ENCODE assay signal across 13 cellular contexts in genomic region chr2:190529486-190530104, GRCh38. TPM values are rescaled to one million over a fixed set of nuclear protein-coding genes. Genes with fewer than 3 reads are reported as not detected.
DNase-seq lines count a peak whose midpoint lies in the region; ATAC-seq, FAIRE-seq and TF ChIP-seq lines count a peak whose summit lies in the region.
"Had no signal": no experiment of that assay in that cellular context is flagged by ENCODE, and none has a peak within 500 bp of the region (broad histone marks: within the 10 kb centered on the region; RNA-seq: fewer than 3 reads in every experiment).

No MANE protein-coding gene starts in this region.

- peaks cover 70% of the 10 kb centered on the region for H3K4me1 Mint-ChIP-seq in activated T-cell treated with anti-CD3 and anti-CD28 coated beads, Interleukin-2, amount 50 U/mL, for 72 hours (ENCODE audit: low read depth)
- H3K4me1 Mint-ChIP-seq in activated T-cell treated with anti-CD3 and anti-CD28 coated beads, Interleukin-2, amount 50 U/mL, for 4 hours (ENCODE audit: low read depth), result peaks cover 77% of the 10 kb centered on the region

- no peaks in the 10 kb centered on the region for H3K36me3 ChIP-seq in GM12878 (ENCODE audit: control insufficient read depth in 2 of 2, insufficient read depth in 2 of 2, low read length in 1 of 2)
- H3K36me3 ChIP-seq in osteoblast (ENCODE audit: insufficient read depth, low read length), result no peaks in the 10 kb centered on the region

- WGBS in GM12878 (ENCODE audit: insufficient coverage, insufficient replicate concordance, low lambda C conversion rate, missing lambda C conversion rate), result 47% methylated on average over 1 of the region's 1 CpG

- RAD21 ChIA-PET in GM12878 (lab: Charles Lee; ENCODE audit: unreplicated experiment), result interaction anchor here (1.2 to 5.8 kb wide), 6 partner anchors 13 to 151 kb away, joined by 3 to 36 read pairs (median 4); no protein-coding TSS in a partner anchor

- CTCF ChIA-PET in GM12878 (lab: Yijun Ruan, JAX), result interaction anchor here (0.6 to 3.2 kb wide), 8 partner anchors 9 to 189 kb away, joined by 3 to 19 read pairs (median 4); no protein-coding TSS in a partner anchor

- H3K9me3 ChIP-seq in GM12878 (replicated peaks; ENCODE audit: control insufficient read depth, insufficient read depth, low read length) (no peaks in the 10 kb centered on the region), osteoblast (ENCODE audit: low read depth, low read length) (no peaks in the 10 kb centered on the region)

- TF ChIP-seq CTCF in HL-60 (IDR thresholded peaks at IDR 0.05; ENCODE audit: insufficient read depth, low read length) (no peak), GM12878 (IDR thresholded peaks at IDR 0.05 in 2 of 3, conservative IDR thresholded peaks at IDR 0.05 in 1 of 3; ENCODE audit: control insufficient read depth in 2 of 3, extremely low read depth in 1 of 3, insufficient read depth in 1 of 3, low read depth in 3 of 3, low read length in 3 of 3) (no peak), osteoblast (IDR thresholded peaks at IDR 0.05; ENCODE audit: extremely low read depth, low read depth, low read length) (no peak)

- no peaks in the 10 kb centered on the region for H3K27me3 Mint-ChIP-seq in activated T-cell treated with anti-CD3 and anti-CD28 coated beads, Interleukin-2, amount 50 U/mL, for 72 hours (ENCODE audit: low read depth)
- no peaks in the 10 kb centered on the region for H3K27me3 Mint-ChIP-seq in activated T-cell treated with anti-CD3 and anti-CD28 coated beads, Interleukin-2, amount 50 U/mL, for 4 hours (ENCODE audit: low read depth)
- H3K27me3 Mint-ChIP-seq: activated naive CD8-positive, alpha-beta T cell treated with anti-CD3 and anti-CD28 coated beads, Interleukin-2, amount 10 ng/mL, durations not matched to agents 7 days and 5 days had no signal

- POLR2A ChIA-PET in GM12878 (lab: Charles Lee), result interaction anchor here (0.5 to 2.9 kb wide), 9 partner anchors 13 to 149 kb away, joined by 3 to 10 read pairs (median 4); no protein-coding TSS in a partner anchor

- peaks cover 1 to 10% of the 10 kb centered on the region in 2 donors for H3K36me3 Mint-ChIP-seq in activated T-cell treated with anti-CD3 and anti-CD28 coated beads, Interleukin-2, amount 50 U/mL, for 72 hours (ENCODE audit: insufficient read depth in 2 of 2)
- H3K36me3 Mint-ChIP-seq in activated T-cell treated with anti-CD3 and anti-CD28 coated beads, Interleukin-2, amount 50 U/mL, for 4 hours (ENCODE audit: insufficient read depth), result peaks cover under 1% of the 10 kb centered on the region

- DNase-seq in activated T-cell treated with anti-CD3 and anti-CD28 coated beads, Interleukin-2, amount 50 U/mL, for 72 hours, result no peak
- DNase-seq in activated T-cell treated with anti-CD3 and anti-CD28 coated beads, Interleukin-2, amount 50 U/mL, for 4 hours, result no peak
- DNase-seq in HL-60 (ENCODE audit: low read depth in 1 of 2, low spot score in 1 of 2) (peak in 1 of 2 experiments; percentile 37), GM12878 (ENCODE audit: low read depth, low spot score) (no peak), osteoblast (ENCODE audit: insufficient read length, low spot score, missing footprints) (peak; percentile 65), NCI-H748 (lab: John Stamatoyannopoulos, UW; ENCODE audit: unreplicated experiment) (no peak)
- no peak for DNase-seq in stimulated activated CD4-positive, alpha-beta T cell treated with anti-CD3 and anti-CD28 coated beads, Interleukin-2, amount 100 ng/mL, for 48 hours
- DNase-seq: activated naive CD8-positive, alpha-beta T cell treated with anti-CD3 and anti-CD28 coated beads, Interleukin-2, amount 10 ng/mL, durations not matched to agents 7 days and 5 days; caudate nucleus; NCI-H1048 had no signal

- in situ Hi-C loops in GM12878 (cut with MboI), result no loop called here

- H3K4me3 ChIP-seq in HL-60 (replicated peaks; ENCODE audit: insufficient read depth, low read length) (no peak overlapping the region), GM12878 (no peak overlapping the region), osteoblast (ENCODE audit: insufficient read depth, low read length) (no peak overlapping the region)

- FAIRE-seq in GM12878 (lab: Jason Lieb, UNC), result no peak

- SMC1A ChIA-PET in GM12878 (lab: Charles Lee; ENCODE audit: uncharacterized antibody, unreplicated experiment), result interaction anchor here (0.6 to 3.9 kb wide), 20 partner anchors 9 to 265 kb away, joined by 3 to 36 read pairs (median 4); partner anchors contain the start of gene NAB1

- H4K20me1 ChIP-seq in GM12878 (ENCODE audit: control insufficient read depth, insufficient read depth) (no peaks in the 10 kb centered on the region), osteoblast (ENCODE audit: insufficient read depth, low read length) (no peaks in the 10 kb centered on the region)

- intact Hi-C loops in GM12878 (cut with micrococcal nuclease; ENCODE audit: unreplicated experiment), result loop anchor here (5.0 kb wide), 3 partner anchors 122 to 747 kb away; partner anchors contain the start of genes MFSD6, ORMDL1 and PMS1

- H3K4me1 ChIP-seq in GM12878 (ENCODE audit: control insufficient read depth, insufficient read depth, low read length) (peaks cover 44% of the 10 kb centered on the region), osteoblast (ENCODE audit: insufficient read depth, low read length) (peaks cover 28% of the 10 kb centered on the region)

- peaks cover 0 to 2% of the 10 kb centered on the region in 2 donors for H3K9me3 Mint-ChIP-seq in activated T-cell treated with anti-CD3 and anti-CD28 coated beads, Interleukin-2, amount 50 U/mL, for 72 hours
- no peaks in the 10 kb centered on the region for H3K9me3 Mint-ChIP-seq in activated T-cell treated with anti-CD3 and anti-CD28 coated beads, Interleukin-2, amount 50 U/mL, for 4 hours
- H3K9me3 Mint-ChIP-seq: activated naive CD8-positive, alpha-beta T cell treated with anti-CD3 and anti-CD28 coated beads, Interleukin-2, amount 10 ng/mL, durations not matched to agents 7 days and 5 days had no signal

- no peak for ATAC-seq in activated T-cell treated with anti-CD3 and anti-CD28 coated beads, Interleukin-2, amount 50 U/mL, for 72 hours (replicated peaks in 1 of 2)
- no peak for ATAC-seq in activated T-cell treated with anti-CD3 and anti-CD28 coated beads, Interleukin-2, amount 50 U/mL, for 4 hours
- ATAC-seq in GM12878, result no peak
- ATAC-seq in GM21381 (IDR thresholded peaks at IDR 0.05; ENCODE audit: unreplicated experiment), result no peak
- ATAC-seq: Right ventricle myocardium inferior had no signal

- H3K79me2 ChIP-seq in GM12878 (ENCODE audit: control insufficient read depth, insufficient read depth, low read length), result peaks cover 34% of the 10 kb centered on the region
- H3K79me2 ChIP-seq in osteoblast (ENCODE audit: insufficient read depth, low read length), result peaks cover 4% of the 10 kb centered on the region
- H3K79me2 ChIP-seq: parathyroid adenoma had no signal

- peak overlapping the region; percentile 61; the same call in 1 of the 2 replicates for H3K4me2 ChIP-seq in GM12878 (ENCODE audit: control insufficient read depth, insufficient read depth)
- peak overlapping the region; percentile 58 for H3K4me2 ChIP-seq in osteoblast (ENCODE audit: insufficient read depth, low read length)

- no peak overlapping the region for H3K9ac ChIP-seq in GM12878 (ENCODE audit: control insufficient read depth, insufficient read depth, low read length)
- H3K9ac ChIP-seq: parathyroid adenoma had no signal

- H3K27me3 ChIP-seq in HL-60 (ENCODE audit: insufficient read depth, poor library complexity, severe bottlenecking), result no peaks in the 10 kb centered on the region
- H3K27me3 ChIP-seq in GM12878 (replicated peaks in 1 of 2; ENCODE audit: control insufficient read depth in 2 of 2, insufficient read depth in 2 of 2, low read length in 1 of 2), result no peaks in the 10 kb centered on the region
- H3K27me3 ChIP-seq in osteoblast (ENCODE audit: insufficient read depth, low read length), result no peaks in the 10 kb centered on the region

- BruUV-seq in GM12878 (replicated peaks; lab: Mats Ljungman, UMichigan), result no TSS peak

- H2AFZ ChIP-seq in GM12878 (ENCODE audit: control insufficient read depth, low read depth, low read length), result peak overlapping the region; percentile 68
- H2AFZ ChIP-seq in osteoblast (ENCODE audit: low read length), result no peak overlapping the region

- no peak for TF ChIP-seq POLR2A in GM12878 (IDR thresholded peaks at IDR 0.05; ENCODE audit: low read depth, low read length)

- H3K27ac ChIP-seq in HL-60 (replicated peaks), result peak overlapping the region; percentile 3; the same call in 1 of the 2 replicates
- no peak overlapping the region for H3K27ac ChIP-seq in GM12878 (ENCODE audit: control insufficient read depth, insufficient read depth)
- no peak overlapping the region for H3K27ac ChIP-seq in osteoblast (ENCODE audit: low read depth, low read length)
- H3K27ac ChIP-seq: parathyroid adenoma had no signal

- H3K4me3 Mint-ChIP-seq in activated T-cell treated with anti-CD3 and anti-CD28 coated beads, Interleukin-2, amount 50 U/mL, for 72 hours, result peak overlapping the region in 1 of 2 donors; percentile 23
- no peak overlapping the region for H3K4me3 Mint-ChIP-seq in activated T-cell treated with anti-CD3 and anti-CD28 coated beads, Interleukin-2, amount 50 U/mL, for 4 hours
- H3K4me3 Mint-ChIP-seq: activated naive CD8-positive, alpha-beta T cell treated with anti-CD3 and anti-CD28 coated beads, Interleukin-2, amount 10 ng/mL, durations not matched to agents 7 days and 5 days had no signal

- no peak for TF ChIP-seq EP300 in GM12878 (IDR thresholded peaks at IDR 0.05; ENCODE audit: borderline replicate concordance in 1 of 2, control insufficient read depth in 1 of 2, low read depth in 2 of 2, low read length in 2 of 2)

- peak overlapping the region; percentile 64 for H3K27ac Mint-ChIP-seq in activated T-cell treated with anti-CD3 and anti-CD28 coated beads, Interleukin-2, amount 50 U/mL, for 72 hours
- H3K27ac Mint-ChIP-seq: activated naive CD8-positive, alpha-beta T cell treated with anti-CD3 and anti-CD28 coated beads, Interleukin-2, amount 10 ng/mL, durations not matched to agents 7 days and 5 days had no signal

- TF ChIP-seq RAD21 in GM12878 (IDR thresholded peaks at IDR 0.05; ENCODE audit: insufficient read depth, low read depth, low read length), result no peak

RNA-seq across cellular contexts. Expression of gene NEMP2, which starts 4.9 kb away (rescaled TPM):
- 10 to 100 TPM; 22.3 to 22.9 TPM for total RNA-seq in activated T-cell treated with anti-CD3 and anti-CD28 coated beads, Interleukin-2, amount 50 U/mL, for 72 hours
- 1 to 10 TPM; 6.8 to 8.6 (median 8.5) TPM for total RNA-seq in activated T-cell treated with anti-CD3 and anti-CD28 coated beads, Interleukin-2, amount 50 U/mL, for 4 hours
- 35.7 and 37.8 TPM in 2 replicates for total RNA-seq in GM12878 (2013; cell fraction: nucleolus; rRNA removed)
- total RNA-seq in GM12878 (2014; rRNA removed) (7.9 and 12.6 TPM in 2 replicates), GM12878 (2014; rRNA removed; fragmentation: Illumina TruSeq; extraction: Trizol) (8.3 and 11.6 TPM in 2 replicates), GM12878 (2021) (10.4 and 12.6 TPM in 2 replicates), osteoblast (3.8 and 4.7 TPM in 2 replicates)
- polyA plus RNA-seq in GM12878 (2011; ENCODE audit: low read depth), result 3.2 TPM
- polyA plus RNA-seq in GM12878 (2011; rRNA removed) (12.9 and 19.0 TPM in 2 replicates), GM12878 (2014; fragmentation: Illumina TruSeq; extraction: Trizol) (7.6 and 9.7 TPM in 2 replicates), GM12878 (2014; fragmentation: Nextera tagmentation; extraction: Ambion mirVana) (1 to 10 TPM; 2.3 to 3.6 TPM), GM12878 (2014; rRNA removed) (6.5 and 7.0 TPM in 2 replicates), GM12878 (2016; fragmentation: Nextera tagmentation; extraction: Ambion mirVana) (10 to 100 TPM; 12.5 to 14.0 TPM)
- 6.1 and 6.5 TPM in 2 replicates for polyA plus RNA-seq in GM12878 (2011; cell fraction: cytosol; rRNA removed)
- polyA plus RNA-seq in GM12878 (2011; cell fraction: nucleus; rRNA removed), result 7.3 and 9.0 TPM in 2 replicates
- polyA plus RNA-seq in GM12878 (2012), result 4.9 and 7.1 TPM in 2 replicates
- 22.3 and 31.5 TPM in 2 replicates for polyA minus RNA-seq in GM12878 (2011; rRNA and poly(A)+ RNA removed)
- 7.4 and 10.7 TPM in 2 replicates for polyA minus RNA-seq in GM12878 (2011; cell fraction: cytosol; rRNA and poly(A)+ RNA removed)
- 33.4 and 44.8 TPM in 2 replicates for polyA minus RNA-seq in GM12878 (2011; cell fraction: nucleus; rRNA and poly(A)+ RNA removed)
